ENCODE assay signal across 20 cellular contexts in the genomic region with DNA sequence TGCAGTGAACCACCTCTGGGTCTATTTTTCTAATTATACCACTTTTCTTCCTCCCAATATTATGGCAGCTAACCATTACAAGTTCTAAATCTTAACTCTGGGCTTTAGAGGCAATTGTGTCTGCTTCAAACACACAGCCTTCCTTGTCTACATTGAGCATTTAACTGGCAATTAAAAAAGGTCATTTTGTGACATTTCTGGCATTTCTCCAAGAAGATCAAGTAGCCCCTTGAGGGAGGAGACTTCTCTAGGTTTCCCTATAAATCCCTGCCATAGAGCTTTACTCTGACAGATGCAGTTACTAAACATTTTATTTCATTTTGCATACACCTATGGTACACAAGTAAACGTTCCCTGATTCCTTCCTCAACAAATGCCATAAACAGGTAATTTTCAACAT. TPM values are rescaled to one million over a fixed set of nuclear protein-coding genes. Genes with fewer than 3 reads are reported as not detected.
DNase-seq lines count a peak whose midpoint lies in the region; ATAC-seq, FAIRE-seq and TF ChIP-seq lines count a peak whose summit lies in the region.
"Had no signal": no experiment of that assay in that cellular context is flagged by ENCODE, and none has a peak within 500 bp of the region (broad histone marks: within the 10 kb centered on the region; RNA-seq: fewer than 3 reads in every experiment).

No MANE protein-coding gene starts in this region.

- POLR2A ChIA-PET in activated CD4-positive, alpha-beta T cell treated with anti-CD3 and anti-CD28 coated beads, Interleukin-2, amount 10 ng/mL, durations not matched to agents 7 days and 5 days (lab: Charles Lee), result no interaction called here
- POLR2A ChIA-PET in HEK293T (lab: Yijun Ruan, JAX), result no interaction called here
- POLR2A ChIA-PET in Panc1 (lab: Charles Lee), result no interaction called here

- H3K79me2 ChIP-seq in keratinocyte (ENCODE audit: control insufficient read depth, insufficient read depth, low read length), result peaks cover 55% of the 10 kb centered on the region

- H3K36me3 ChIP-seq in Panc1 (ENCODE audit: control insufficient read depth, insufficient read depth, low read length) (peaks cover 2% of the 10 kb centered on the region; the same call in 1 of the 2 replicates), keratinocyte (ENCODE audit: control insufficient read depth in 2 of 2, extremely low read depth in 1 of 2, insufficient read depth in 2 of 2, low read length in 2 of 2) (peaks cover 5 to 21% of the 10 kb centered on the region in 2 experiments)
- H3K36me3 ChIP-seq: gastrocnemius medialis had no signal

- no peaks in the 10 kb centered on the region for H3K27me3 ChIP-seq in Panc1 (ENCODE audit: control insufficient read depth, insufficient read depth, low read length)
- H3K27me3 ChIP-seq in keratinocyte (ENCODE audit: control insufficient read depth, extremely low read depth, insufficient read depth, low read length), result no peaks in the 10 kb centered on the region
- H3K27me3 ChIP-seq: gastrocnemius medialis, suprapubic skin had no signal

- CTCF ChIA-PET in activated CD4-positive, alpha-beta T cell treated with anti-CD3 and anti-CD28 coated beads, Interleukin-2, amount 10 ng/mL, durations not matched to agents 7 days and 5 days (lab: Charles Lee), result no interaction called here
- CTCF ChIA-PET in HEK293T (lab: Yijun Ruan, JAX) (no interaction called here), Panc1 (lab: Charles Lee) (no interaction called here)

- peaks cover 63% of the 10 kb centered on the region for H3K36me3 Mint-ChIP-seq in activated CD4-positive, alpha-beta T cell treated with anti-CD3 and anti-CD28 coated beads, Interleukin-2, amount 10 ng/mL, durations not matched to agents 24 days and 14 days (ENCODE audit: low read depth)
- peaks cover 63% of the 10 kb centered on the region for H3K36me3 Mint-ChIP-seq in activated CD4-positive, alpha-beta T cell treated with anti-CD3 and anti-CD28 coated beads, Interleukin-2, amount 10 ng/mL, durations not matched to agents 7 days and 5 days (ENCODE audit: low read depth)

- H3K4me2 ChIP-seq in keratinocyte (ENCODE audit: control insufficient read depth, extremely low read depth, insufficient read depth, low read depth, low read length), result no peak overlapping the region

- peaks cover 63% of the 10 kb centered on the region for H3K4me1 Mint-ChIP-seq in activated CD4-positive, alpha-beta T cell treated with anti-CD3 and anti-CD28 coated beads, Interleukin-2, amount 10 ng/mL, durations not matched to agents 24 days and 14 days
- H3K4me1 Mint-ChIP-seq in activated CD4-positive, alpha-beta T cell treated with anti-CD3 and anti-CD28 coated beads, Interleukin-2, amount 10 ng/mL, durations not matched to agents 7 days and 5 days, result peaks cover 67% of the 10 kb centered on the region

- H3K4me1 ChIP-seq in Panc1 (ENCODE audit: control insufficient read depth, insufficient read depth, low read length), result peaks cover 28% of the 10 kb centered on the region
- peaks cover 51% of the 10 kb centered on the region for H3K4me1 ChIP-seq in keratinocyte (ENCODE audit: control insufficient read depth, extremely low read depth, insufficient read depth, low read length)

- DNase-seq in activated CD4-positive, alpha-beta T cell treated with anti-CD3 and anti-CD28 coated beads, Interleukin-2, amount 10 ng/mL, durations not matched to agents 24 days and 14 days, result no peak
- DNase-seq in activated CD4-positive, alpha-beta T cell treated with anti-CD3 and anti-CD28 coated beads, Interleukin-2, amount 10 ng/mL, durations not matched to agents 7 days and 5 days, result no peak
- no peak for DNase-seq in HEK293T (ENCODE audit: extremely low spot score)
- DNase-seq in Panc1 (ENCODE audit: low read depth, low spot score), result no peak
- DNase-seq in keratinocyte (ENCODE audit: low read depth, low spot score), result no peak
- DNase-seq in cortex of kidney (lab: John Stamatoyannopoulos, UW), result no peak
- DNase-seq in NCI-H1092 (lab: John Stamatoyannopoulos, UW), result no peak
- DNase-seq: activated CD4-positive, alpha-beta T cell treated with anti-CD3 and anti-CD28 coated beads, Interleukin-2, amount 50 U/mL, for 4 hours; CD4-positive, CD25-positive, alpha-beta regulatory T cell; effector CD4-positive, alpha-beta T cell; gastrocnemius medialis; H9; midbrain; NCI-H187; NCI-H510A; SHP77; stimulated activated CD8-positive, alpha-beta memory T cell treated with anti-CD3 and anti-CD28 coated beads, Interleukin-4, amount 100 ng/mL, for 48 hours had no signal

- no peaks in the 10 kb centered on the region for H3K9me1 ChIP-seq in keratinocyte (ENCODE audit: control insufficient read depth, extremely low read depth, insufficient read depth, low read length)

- in situ Hi-C loops in Panc1 (cut with HindIII; ENCODE audit: low pct_unique_long_range_greater_than_20kb, low sequenced_read_pairs), result no loop called here

- peaks cover 18% of the 10 kb centered on the region; the same call in 1 of the 2 replicates for H3K9me3 ChIP-seq in Panc1 (ENCODE audit: control insufficient read depth, insufficient read depth, low read depth, low read length)
- no peaks in the 10 kb centered on the region for H3K9me3 ChIP-seq in keratinocyte (ENCODE audit: control insufficient read depth, low read depth, low read length)
- H3K9me3 ChIP-seq: gastrocnemius medialis, suprapubic skin had no signal

- H2AFZ ChIP-seq in keratinocyte (ENCODE audit: control insufficient read depth, low read length), result no peak overlapping the region

- no peak overlapping the region for H3K9ac ChIP-seq in keratinocyte (ENCODE audit: control insufficient read depth, extremely low read depth, insufficient read depth, low read length)

- H3K9me3 Mint-ChIP-seq in activated CD4-positive, alpha-beta T cell treated with anti-CD3 and anti-CD28 coated beads, Interleukin-2, amount 10 ng/mL, durations not matched to agents 24 days and 14 days, result peaks cover 14% of the 10 kb centered on the region
- peaks cover 34% of the 10 kb centered on the region for H3K9me3 Mint-ChIP-seq in activated CD4-positive, alpha-beta T cell treated with anti-CD3 and anti-CD28 coated beads, Interleukin-2, amount 10 ng/mL, durations not matched to agents 7 days and 5 days
- H3K9me3 Mint-ChIP-seq: CD4-positive, CD25-positive, alpha-beta regulatory T cell; central memory CD8-positive, alpha-beta T cell had no signal

- H3K4me3 ChIP-seq in Panc1 (ENCODE audit: low read depth in 2 of 2, low read length in 2 of 2) (no peak overlapping the region), keratinocyte (ENCODE audit: control insufficient read depth in 2 of 3, extremely low read depth in 1 of 3, insufficient read depth in 2 of 3, low read depth in 1 of 3, low read length in 3 of 3) (no peak overlapping the region)
- H3K4me3 ChIP-seq: gastrocnemius medialis, suprapubic skin had no signal

- H3K4me3 Mint-ChIP-seq in activated CD4-positive, alpha-beta T cell treated with anti-CD3 and anti-CD28 coated beads, Interleukin-2, amount 10 ng/mL, durations not matched to agents 24 days and 14 days, result no peak overlapping the region
- H3K4me3 Mint-ChIP-seq in activated CD4-positive, alpha-beta T cell treated with anti-CD3 and anti-CD28 coated beads, Interleukin-2, amount 10 ng/mL, durations not matched to agents 7 days and 5 days, result no peak overlapping the region
- H3K4me3 Mint-ChIP-seq: CD4-positive, CD25-positive, alpha-beta regulatory T cell; central memory CD8-positive, alpha-beta T cell; H9 had no signal

- BruUV-seq in Panc1 (replicated peaks; lab: Mats Ljungman, UMichigan), result no TSS peak

- H3K27me3 Mint-ChIP-seq in activated CD4-positive, alpha-beta T cell treated with anti-CD3 and anti-CD28 coated beads, Interleukin-2, amount 10 ng/mL, durations not matched to agents 24 days and 14 days, result no peaks in the 10 kb centered on the region
- no peaks in the 10 kb centered on the region for H3K27me3 Mint-ChIP-seq in activated CD4-positive, alpha-beta T cell treated with anti-CD3 and anti-CD28 coated beads, Interleukin-2, amount 10 ng/mL, durations not matched to agents 7 days and 5 days
- H3K27me3 Mint-ChIP-seq: CD4-positive, CD25-positive, alpha-beta regulatory T cell; central memory CD8-positive, alpha-beta T cell had no signal

- no peaks in the 10 kb centered on the region for H4K20me1 ChIP-seq in keratinocyte (ENCODE audit: control insufficient read depth, extremely low read depth, insufficient read depth, low read length)

- FAIRE-seq in keratinocyte (lab: Jason Lieb, UNC), result no peak

- dilution Hi-C loops in keratinocyte (cut with MboI; ENCODE audit: extremely low pct_ligation_motif_present, low sequenced_read_pairs), result no loop called here

- peak overlapping the region; percentile 80 for H3K27ac ChIP-seq in Panc1 (ENCODE audit: low read length)
- peak overlapping the region; percentile 93 for H3K27ac ChIP-seq in keratinocyte (ENCODE audit: control insufficient read depth, insufficient read depth, low read length)
- H3K27ac ChIP-seq: gastrocnemius medialis, suprapubic skin, VCaP had no signal

- ATAC-seq in Panc1, result no peak
- ATAC-seq: gastrocnemius medialis had no signal

- peak overlapping the region; percentile 64 for H3K27ac Mint-ChIP-seq in activated CD4-positive, alpha-beta T cell treated with anti-CD3 and anti-CD28 coated beads, Interleukin-2, amount 10 ng/mL, durations not matched to agents 24 days and 14 days
- no peak overlapping the region for H3K27ac Mint-ChIP-seq in activated CD4-positive, alpha-beta T cell treated with anti-CD3 and anti-CD28 coated beads, Interleukin-2, amount 10 ng/mL, durations not matched to agents 7 days and 5 days
- H3K27ac Mint-ChIP-seq: CD4-positive, CD25-positive, alpha-beta regulatory T cell; H9 had no signal

- intact Hi-C loops in activated CD4-positive, alpha-beta T cell treated with anti-CD3 and anti-CD28 coated beads, Interleukin-2, amount 10 ng/mL, durations not matched to agents 24 days and 14 days (cut with micrococcal nuclease), result no loop called here
- intact Hi-C loops in Panc1 (cut with micrococcal nuclease; ENCODE audit: unreplicated experiment), result loop anchor here (5.0 kb wide), 1 partner anchor 74 kb away; no protein-coding TSS in a partner anchor

- TF ChIP-seq CTCF in Panc1 (IDR thresholded peaks at IDR 0.05), result no peak
- TF ChIP-seq CTCF in keratinocyte (optimal IDR thresholded peaks at IDR 0.05 in 1 of 3, IDR thresholded peaks at IDR 0.05 in 1 of 3, conservative IDR thresholded peaks at IDR 0.05 in 1 of 3; ENCODE audit: extremely low read depth in 1 of 3, insufficient read depth in 2 of 3, low read length in 3 of 3), result no peak

RNA-seq across cellular contexts. Expression of a gene that starts 33.4 kb away (rescaled TPM):
- 35.5 and 39.8 TPM in 2 replicates for total RNA-seq in activated CD4-positive, alpha-beta T cell treated with anti-CD3 and anti-CD28 coated beads, Interleukin-2, amount 10 ng/mL, durations not matched to agents 24 days and 14 days
- total RNA-seq in activated CD4-positive, alpha-beta T cell treated with anti-CD3 and anti-CD28 coated beads, Interleukin-2, amount 10 ng/mL, durations not matched to agents 7 days and 5 days, result 10 to 100 TPM; 30.3 to 34.0 TPM
- 27.7 TPM for total RNA-seq in Panc1 (2021; ENCODE audit: unreplicated experiment)
- polyA plus RNA-seq in Panc1 (2012; ENCODE audit: insufficient read length), result 20.2 TPM
- polyA plus RNA-seq in keratinocyte, result 12.4 to 24.0 TPM (median 17.3 TPM) in 3 replicates
- polyA plus RNA-seq in keratinocyte (2011; ENCODE audit: low read depth), result 108 TPM
- 9.4 and 13.4 TPM in 2 replicates for polyA plus RNA-seq in keratinocyte (2011; cell fraction: cytosol; rRNA removed)
- polyA plus RNA-seq in keratinocyte (2011; cell fraction: nucleus; rRNA removed), result 14.8 and 21.7 TPM in 2 replicates
- polyA plus RNA-seq in keratinocyte (2012; ENCODE audit: low replicate concordance), result 17.9 and 20.4 TPM in 2 replicates
- polyA minus RNA-seq in keratinocyte, result 1.3 to 11.4 TPM (median 3.8 TPM) in 3 replicates
- 6.5 TPM for polyA minus RNA-seq in keratinocyte (2011; cell fraction: cytosol; rRNA and poly(A)+ RNA removed)
- polyA minus RNA-seq in keratinocyte (2011; cell fraction: nucleus; rRNA and poly(A)+ RNA removed), result 8.1 and 19.2 TPM in 2 replicates
